ENCODE assay signal across 8 cellular contexts in the genomic region with DNA sequence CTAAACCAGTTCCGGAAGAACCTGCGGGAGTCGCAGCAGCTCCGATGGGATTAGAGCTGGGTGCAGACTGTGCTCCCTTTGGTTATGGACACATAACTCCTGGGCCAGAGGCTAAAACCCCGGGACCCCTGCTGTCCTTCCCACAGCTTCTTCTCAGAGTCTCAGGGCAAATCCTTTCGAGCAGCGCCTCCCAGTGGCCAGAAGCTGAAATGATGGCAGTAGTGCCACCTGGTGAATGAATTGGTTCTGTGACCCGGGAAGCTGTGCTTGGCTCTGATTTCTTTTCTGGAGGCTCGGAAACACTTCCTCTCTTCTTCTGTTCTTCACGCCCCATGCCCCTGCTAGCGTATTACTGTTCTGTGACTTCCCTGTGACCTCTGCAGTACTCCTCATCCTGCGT. TPM values are rescaled to one million over a fixed set of nuclear protein-coding genes. Genes with fewer than 3 reads are reported as not detected.
DNase-seq lines count a peak whose midpoint lies in the region; ATAC-seq and TF ChIP-seq lines count a peak whose summit lies in the region.
"Not testable (repeated sequence)": the region's sequence is repeated elsewhere in the genome, so short reads cannot be mapped to it uniquely, and the experiment has no call there.

No MANE protein-coding gene starts in this region.

- BruUV-seq in Panc1 (replicated peaks; lab: Mats Ljungman, UMichigan): not testable (repeated sequence)

- ATAC-seq in Panc1; thoracic aorta (ENCODE audit: insufficient number of reproducible peaks, low FRiP score, low read depth): not testable (repeated sequence)

- POLR2A ChIA-PET in Panc1 (lab: Charles Lee): not testable (repeated sequence)

- H3K27me3 ChIP-seq in MG63; Panc1 (ENCODE audit: control insufficient read depth, insufficient read depth, low read length); iPS DF 6.9 (ENCODE audit: control insufficient read depth, insufficient read depth, low read length); thoracic aorta (replicated peaks; ENCODE audit: insufficient read depth): not testable (repeated sequence)

- H3K4me3 ChIP-seq in MG63; Panc1 (ENCODE audit: low read depth in 2 of 2, low read length in 2 of 2); iPS DF 6.9 (ENCODE audit: low read length); thoracic aorta: not testable (repeated sequence)

- H3K9me3 ChIP-seq in MG63; Panc1 (ENCODE audit: control insufficient read depth, insufficient read depth, low read depth, low read length); iPS DF 6.9 (ENCODE audit: control insufficient read depth, insufficient read depth, low read length); thoracic aorta: not testable (repeated sequence)

- CTCF ChIA-PET in Panc1 (lab: Charles Lee): interaction anchor here (0.6 to 3.3 kb wide), 12 partner anchors 26 to 454 kb away, joined by 3 to 32 read pairs (median 4); a partner anchor contains a TSS

- H3K4me1 ChIP-seq in Panc1 (ENCODE audit: control insufficient read depth, insufficient read depth, low read length); iPS DF 6.9 (ENCODE audit: control insufficient read depth, insufficient read depth, low read length); thoracic aorta (ENCODE audit: control insufficient read depth in 1 of 2, low read depth in 2 of 2): not testable (repeated sequence)

- DNase-seq in EH (ENCODE audit: low read depth): peak; percentile 63
- peak; percentile 37 for DNase-seq in MG63
- DNase-seq in Panc1 (ENCODE audit: low read depth, low spot score): peak; percentile 72
- peak; percentile 48 to 56 for DNase-seq in activated CD8-positive, alpha-beta memory T cell treated with anti-CD3 and anti-CD28 coated beads for 4 hours (ENCODE audit: low read depth in 2 of 2)
- peak; percentile 26 for DNase-seq in cerebellum (ENCODE audit: low spot score)
- peak; percentile 81 for DNase-seq in iPS DF 6.9 (ENCODE audit: low read depth, low spot score)
- peak; percentile 42 for DNase-seq in putamen (ENCODE audit: low spot score)
- DNase-seq in thoracic aorta (ENCODE audit: low spot score): not testable (repeated sequence)

- not testable (repeated sequence) for H3K27ac ChIP-seq in Panc1 (ENCODE audit: low read length); iPS DF 6.9 (ENCODE audit: low read length); thoracic aorta

- WGBS in iPS DF 6.9 (ENCODE audit: insufficient coverage, insufficient read length): no CpG with 5 or more reads among the region's 12 CpGs

- peak; percentile 100 for TF ChIP-seq CTCF in Panc1 (IDR thresholded peaks at IDR 0.05)
- peak; percentile 62 for TF ChIP-seq CTCF in thoracic aorta (IDR thresholded peaks at IDR 0.05)

- not testable (repeated sequence) for H3K36me3 ChIP-seq in MG63; Panc1 (ENCODE audit: control insufficient read depth, insufficient read depth, low read length); iPS DF 6.9 (ENCODE audit: control insufficient read depth, insufficient read depth, low read length); thoracic aorta

- intact Hi-C loops in Panc1 (cut with micrococcal nuclease; ENCODE audit: unreplicated experiment): loop anchor here (10.0 kb wide), 1 partner anchor 446 kb away; a partner anchor contains a TSS

- in situ Hi-C loops in Panc1 (cut with HindIII; ENCODE audit: low pct_unique_long_range_greater_than_20kb, low sequenced_read_pairs): not testable (repeated sequence)

RNA-seq across cellular contexts. Expression of a gene that starts 29.8 kb away (rescaled TPM):
- 8.3 and 10.2 TPM in 2 replicates for total RNA-seq in MG63 (2014; rRNA removed; shearing (Covaris generic); ENCODE audit: low replicate concordance)
- total RNA-seq in Panc1 (2021; ENCODE audit: unreplicated experiment) (79.0 TPM), cerebellum (57.2 TPM), thoracic aorta (10 to 100 TPM; 20.8 to 33.4 TPM)
- polyA plus RNA-seq in Panc1 (2012; ENCODE audit: insufficient read length): 37.5 TPM
